ENCODE assay signal across 1 cellular context in genomic region chr14:96362965-96363750, GRCh38.
TF ChIP-seq lines count a peak whose summit lies in the region.

ATG2B (minus strand) TSS chr14:96363341; CDS start chr14:96362976, 365 bp downstream.
GSKIP (plus strand) TSS chr14:96363526; CDS start chr14:96382248, 18,722 bp downstream.

TF ChIP-seq in HepG2, 621 proteins besides CTCF, POLR2A, EP300 and RAD21 (continued from another document and continues in another):
- TF ChIP-seq REST (IDR thresholded peaks at IDR 0.05; ENCODE audit: borderline replicate concordance in 1 of 2, low read depth in 1 of 2, low read length in 2 of 2) (no peak), SAP130 (CRISPR knock-in tag; IDR thresholded peaks at IDR 0.05; ENCODE audit: low read depth) (peak; percentile 57; the same call in 1 of the 2 replicates), ZFX (CRISPR knock-in tag; IDR thresholded peaks at IDR 0.05; ENCODE audit: low read depth) (peak; percentile 89), DR1 (CRISPR knock-in tag; IDR thresholded peaks at IDR 0.05) (0 out of 2 replicates have a peak, but pooled peaks have one; percentile 35), ZNF317 (CRISPR knock-in tag; IDR thresholded peaks at IDR 0.05) (peak; percentile 63; the same call in 1 of the 2 replicates), THAP9 (CRISPR knock-in tag; IDR thresholded peaks at IDR 0.05; ENCODE audit: borderline replicate concordance) (peak; percentile 59; the same call in 1 of the 2 replicates), TCF12 (IDR thresholded peaks at IDR 0.05) (no peak), TCF12 (CRISPR knock-in tag; IDR thresholded peaks at IDR 0.05) (peak; percentile 58; the same call in 1 of the 2 replicates), SKIL (CRISPR knock-in tag; IDR thresholded peaks at IDR 0.05; ENCODE audit: borderline replicate concordance) (no peak), RBM39 (IDR thresholded peaks at IDR 0.05; ENCODE audit: low read depth, low read length, poor library complexity, severe bottlenecking) (peak; percentile 8), RBM22 (optimal IDR thresholded peaks at IDR 0.05; ENCODE audit: low read length) (no peak), FIP1L1 (IDR thresholded peaks at IDR 0.05; ENCODE audit: borderline replicate concordance, insufficient read depth, low read depth, low read length) (no peak), CREB1 (IDR thresholded peaks at IDR 0.05) (peak; percentile 82), CREB1 (CRISPR knock-in tag; IDR thresholded peaks at IDR 0.05) (peak; percentile 91), ZNF615 (CRISPR knock-in tag; IDR thresholded peaks at IDR 0.05; ENCODE audit: borderline replicate concordance) (no peak), ZFP37 (CRISPR knock-in tag; IDR thresholded peaks at IDR 0.05; ENCODE audit: borderline replicate concordance) (no peak), ZNF766 (CRISPR knock-in tag; IDR thresholded peaks at IDR 0.05; ENCODE audit: borderline replicate concordance) (no peak; the same call in 1 of the 2 replicates), ZNF567 (CRISPR knock-in tag; IDR thresholded peaks at IDR 0.05; ENCODE audit: borderline replicate concordance) (no peak), MED8 (CRISPR knock-in tag; IDR thresholded peaks at IDR 0.05; ENCODE audit: insufficient replicate concordance) (peak; percentile 28), ELF4 (CRISPR knock-in tag; IDR thresholded peaks at IDR 0.05; ENCODE audit: borderline replicate concordance) (no peak), TRIM22 (IDR thresholded peaks at IDR 0.05) (no peak), MTF2 (CRISPR knock-in tag; IDR thresholded peaks at IDR 0.05; ENCODE audit: borderline replicate concordance) (no peak), JUND (CRISPR knock-in tag; IDR thresholded peaks at IDR 0.05) (no peak), SP4 (CRISPR knock-in tag; IDR thresholded peaks at IDR 0.05) (peak; percentile 56; the same call in 1 of the 2 replicates), ZNF7 (CRISPR knock-in tag; IDR thresholded peaks at IDR 0.05) (0 out of 2 replicates have a peak, but pooled peaks have one; percentile 36), KDM3A (CRISPR knock-in tag; IDR thresholded peaks at IDR 0.05; ENCODE audit: low read depth) (peak; percentile 56; the same call in 1 of the 2 replicates), ZNF749 (CRISPR knock-in tag; IDR thresholded peaks at IDR 0.05; ENCODE audit: borderline replicate concordance) (0 out of 2 replicates have a peak, but pooled peaks have one; percentile 9), HNRNPK (IDR thresholded peaks at IDR 0.05; ENCODE audit: low read depth, low read length, poor library complexity, severe bottlenecking) (peak; percentile 26), HNF4G (IDR thresholded peaks at IDR 0.05; ENCODE audit: borderline replicate concordance, low read depth, low read length) (no peak), HNF4G (CRISPR knock-in tag; IDR thresholded peaks at IDR 0.05; ENCODE audit: borderline replicate concordance, low read depth) (0 out of 2 replicates have a peak, but pooled peaks have one; percentile 17), FLYWCH1 (CRISPR knock-in tag; IDR thresholded peaks at IDR 0.05) (no peak), ZNF225 (CRISPR knock-in tag; IDR thresholded peaks at IDR 0.05) (no peak; the same call in 1 of the 2 replicates), RERE (CRISPR knock-in tag; IDR thresholded peaks at IDR 0.05; ENCODE audit: low read depth) (no peak), ZNF879 (CRISPR knock-in tag; IDR thresholded peaks at IDR 0.05) (no peak), SYNCRIP (IDR thresholded peaks at IDR 0.05; ENCODE audit: insufficient read depth, low read depth, low read length) (no peak), KDM2A (CRISPR knock-in tag; IDR thresholded peaks at IDR 0.05; ENCODE audit: borderline replicate concordance, low read depth) (no peak; the same call in 1 of the 2 replicates), ZBTB34 (CRISPR knock-in tag; IDR thresholded peaks at IDR 0.05) (no peak), HMG20B (CRISPR knock-in tag; conservative IDR thresholded peaks at IDR 0.05) (no peak), CCDC6 (CRISPR knock-in tag; IDR thresholded peaks at IDR 0.05) (peak; percentile 55; the same call in 1 of the 2 replicates), MYC (CRISPR knock-in tag; IDR thresholded peaks at IDR 0.05; ENCODE audit: borderline replicate concordance) (no peak; the same call in 1 of the 2 replicates), GATAD1 (CRISPR knock-in tag; IDR thresholded peaks at IDR 0.05) (peak; percentile 61; the same call in 1 of the 2 replicates)
